Comparison of ENCODE assay signal across 8 cellular contexts in the genomic region with DNA sequence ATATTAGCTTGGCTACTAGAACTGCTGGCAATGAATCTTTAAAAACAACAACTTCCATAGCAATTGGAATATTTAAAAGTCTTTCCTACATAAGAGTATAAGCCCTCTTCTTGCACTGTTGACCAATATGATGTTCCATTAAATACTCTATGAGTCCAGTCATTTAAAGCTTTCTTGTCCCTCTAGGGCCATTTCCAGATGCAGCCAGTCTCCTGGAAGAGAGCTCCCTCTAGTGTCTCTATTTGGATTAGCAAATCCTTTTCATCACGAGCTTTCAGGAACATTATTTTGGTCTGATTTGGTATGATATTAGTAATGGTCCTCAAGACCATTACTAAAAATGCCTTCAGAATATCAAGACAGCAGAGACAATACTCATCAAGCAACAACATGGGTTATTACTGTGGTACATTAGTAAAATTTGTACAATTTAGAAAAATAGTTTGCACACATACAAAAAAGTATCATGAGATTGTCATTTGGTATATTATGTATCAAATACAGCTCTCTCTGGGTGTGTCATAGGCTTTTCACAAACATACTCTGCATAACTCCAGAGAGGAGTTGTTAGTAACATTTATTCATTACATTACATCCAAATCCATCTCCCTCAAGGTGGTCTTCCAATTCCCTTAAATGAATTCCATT.
DNase-seq lines count a peak whose midpoint lies in the region; ATAC-seq, FAIRE-seq and TF ChIP-seq lines count a peak whose summit lies in the region.

No MANE protein-coding gene starts in this region.

- H3K4me2 ChIP-seq in GM12878 (ENCODE audit: control insufficient read depth, insufficient read depth) = no peak overlapping the region

- RAD21 ChIA-PET in GM12878 (lab: Charles Lee; ENCODE audit: unreplicated experiment) = interaction anchor here (0.6 to 5.8 kb wide), 21 partner anchors 9 to 429 kb away, joined by 3 to 100 read pairs (median 4); no protein-coding TSS in a partner anchor

- no peak overlapping the region for H3K4me3 ChIP-seq in NB4 (ENCODE audit: low read depth, low read length)
- no peak overlapping the region for H3K4me3 ChIP-seq in GM12878

- no peaks in the 10 kb centered on the region for H3K27me3 ChIP-seq in GM12878 (replicated peaks in 1 of 2; ENCODE audit: control insufficient read depth in 2 of 2, insufficient read depth in 2 of 2, low read length in 1 of 2)

- WGBS in GM12878 (ENCODE audit: insufficient coverage, insufficient replicate concordance, low lambda C conversion rate, missing lambda C conversion rate) = 5% methylated on average over 1 of the region's 1 CpG

- FAIRE-seq in A204.1 (lab: Jason Lieb, UNC) (peak; percentile 91), GM12878 (lab: Jason Lieb, UNC) (peak; percentile 82)

- peak; percentile 63 for TF ChIP-seq CTCF in NB4 (IDR thresholded peaks at IDR 0.05; ENCODE audit: low read depth, low read length)
- TF ChIP-seq CTCF in GM12878 (IDR thresholded peaks at IDR 0.05 in 2 of 3, conservative IDR thresholded peaks at IDR 0.05 in 1 of 3; ENCODE audit: control insufficient read depth in 2 of 3, extremely low read depth in 1 of 3, insufficient read depth in 1 of 3, low read depth in 3 of 3, low read length in 3 of 3) = peak; percentile 71 to 85 (median 75)

- H3K36me3 ChIP-seq in GM12878 (ENCODE audit: control insufficient read depth in 2 of 2, insufficient read depth in 2 of 2, low read length in 1 of 2) = no peaks in the 10 kb centered on the region

- TF ChIP-seq RAD21 in GM12878 (IDR thresholded peaks at IDR 0.05; ENCODE audit: insufficient read depth, low read depth, low read length) = peak; percentile 94

- ATAC-seq in GM12878 = peak; percentile 66
- ATAC-seq in GM21723 (IDR thresholded peaks at IDR 0.05; ENCODE audit: unreplicated experiment) = no peak

- H4K20me1 ChIP-seq in GM12878 (ENCODE audit: control insufficient read depth, insufficient read depth) = no peaks in the 10 kb centered on the region

- H3K9ac ChIP-seq in GM12878 (ENCODE audit: control insufficient read depth, insufficient read depth, low read length) = no peak overlapping the region

- TF ChIP-seq POLR2A in NB4 (IDR thresholded peaks at IDR 0.05; ENCODE audit: extremely low read depth, insufficient read length) (no peak), GM12878 (IDR thresholded peaks at IDR 0.05; ENCODE audit: low read depth, low read length) (no peak)

- H3K9me3 ChIP-seq in GM12878 (replicated peaks; ENCODE audit: control insufficient read depth, insufficient read depth, low read length) = no peaks in the 10 kb centered on the region; the same call in 2 of the 3 replicates

- SMC1A ChIA-PET in GM12878 (lab: Charles Lee; ENCODE audit: uncharacterized antibody, unreplicated experiment) = interaction anchor here (0.6 to 6.5 kb wide), 32 partner anchors 11 to 1007 kb away, joined by 3 to 108 read pairs (median 4); no protein-coding TSS in a partner anchor

- DNase-seq in GM03348 (ENCODE audit: low spot score) (peak; percentile 59), NB4 (ENCODE audit: low read depth) (peak; percentile 45), GM12878 (ENCODE audit: low read depth, low spot score) (peak; percentile 11), left kidney (ENCODE audit: low read depth, low spot score) (peak; percentile 71), GDM1 (lab: John Stamatoyannopoulos, UW) (no peak)
- no peak for DNase-seq in central memory CD4-positive, alpha-beta T cell

- H2AFZ ChIP-seq in GM12878 (ENCODE audit: control insufficient read depth, low read depth, low read length) = no peak overlapping the region

- BruUV-seq in GM12878 (replicated peaks; lab: Mats Ljungman, UMichigan) = no TSS peak

- CTCF ChIA-PET in GM12878 (lab: Yijun Ruan, JAX) = interaction anchor here (0.6 to 7.1 kb wide), 59 partner anchors 11 to 835 kb away, joined by 3 to 199 read pairs (median 4); a partner anchor contains a TSS

- no peaks in the 10 kb centered on the region for H3K79me2 ChIP-seq in GM12878 (ENCODE audit: control insufficient read depth, insufficient read depth, low read length)

- no peaks in the 10 kb centered on the region for H3K4me1 ChIP-seq in GM12878 (ENCODE audit: control insufficient read depth, insufficient read depth, low read length)

- no peak overlapping the region for H3K27ac ChIP-seq in GM12878 (ENCODE audit: control insufficient read depth, insufficient read depth)

- no peak for TF ChIP-seq EP300 in GM12878 (IDR thresholded peaks at IDR 0.05; ENCODE audit: borderline replicate concordance in 1 of 2, control insufficient read depth in 1 of 2, low read depth in 2 of 2, low read length in 2 of 2)

- intact Hi-C loops in GM12878 (cut with micrococcal nuclease; ENCODE audit: unreplicated experiment) = loop anchor here (1.0 kb wide), 2 partner anchors 155 to 366 kb away; no protein-coding TSS in a partner anchor

- in situ Hi-C loops in GM12878 (cut with MboI) = loop anchor here (5.0 kb wide), 2 partner anchors 157 to 367 kb away; no protein-coding TSS in a partner anchor

- POLR2A ChIA-PET in GM12878 (lab: Charles Lee) = interaction anchor here (1.0 kb wide), 1 partner anchor 366 kb away, joined by 3 read pairs; no protein-coding TSS in a partner anchor

TF ChIP-seq in GM12878, 131 proteins besides CTCF, POLR2A, EP300 and RAD21:
- TF ChIP-seq ZNF384 (IDR thresholded peaks at IDR 0.05; ENCODE audit: borderline replicate concordance, low read depth, low read length) (no peak), YY1 (IDR thresholded peaks at IDR 0.05; ENCODE audit: low read depth, low read length) (peak; percentile 45; the same call in 1 of the 2 replicates), MEF2B (IDR thresholded peaks at IDR 0.05; ENCODE audit: partially characterized antibody, poor library complexity, severe bottlenecking) (no peak), PAX5 (IDR thresholded peaks at IDR 0.05; ENCODE audit: borderline replicate concordance, low read depth, low read length) (no peak), FOXK2 (IDR thresholded peaks at IDR 0.05) (no peak), CHD1 (IDR thresholded peaks at IDR 0.05; ENCODE audit: low read depth, low read length) (no peak), ESRRA (IDR thresholded peaks at IDR 0.05; ENCODE audit: low read length) (no peak), EED (IDR thresholded peaks at IDR 0.05; ENCODE audit: low read depth) (no peak), SMC3 (IDR thresholded peaks at IDR 0.05; ENCODE audit: borderline replicate concordance, low read length) (peak; percentile 91)
- TF ChIP-seq, protein P1, sequence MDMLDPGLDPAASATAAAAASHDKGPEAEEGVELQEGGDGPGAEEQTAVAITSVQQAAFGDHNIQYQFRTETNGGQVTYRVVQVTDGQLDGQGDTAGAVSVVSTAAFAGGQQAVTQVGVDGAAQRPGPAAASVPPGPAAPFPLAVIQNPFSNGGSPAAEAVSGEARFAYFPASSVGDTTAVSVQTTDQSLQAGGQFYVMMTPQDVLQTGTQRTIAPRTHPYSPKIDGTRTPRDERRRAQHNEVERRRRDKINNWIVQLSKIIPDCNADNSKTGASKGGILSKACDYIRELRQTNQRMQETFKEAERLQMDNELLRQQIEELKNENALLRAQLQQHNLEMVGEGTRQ (IDR thresholded peaks at IDR 0.05; ENCODE audit: borderline replicate concordance, low read depth, low read length) = no peak
TF ChIP-seq in GM12878: peak in this region for 2.

Comparison
In these comparisons a context has a peak if more than half of its experiments do, and no peak if none do; other contexts are left out.
1. DNase-seq: peak in GM03348 (single experiment), NB4 (single experiment), GM12878 (single experiment) and left kidney (single experiment); none in central memory CD4-positive, alpha-beta T cell (single experiment) and GDM1 (single experiment).